In the genomic region with DNA sequence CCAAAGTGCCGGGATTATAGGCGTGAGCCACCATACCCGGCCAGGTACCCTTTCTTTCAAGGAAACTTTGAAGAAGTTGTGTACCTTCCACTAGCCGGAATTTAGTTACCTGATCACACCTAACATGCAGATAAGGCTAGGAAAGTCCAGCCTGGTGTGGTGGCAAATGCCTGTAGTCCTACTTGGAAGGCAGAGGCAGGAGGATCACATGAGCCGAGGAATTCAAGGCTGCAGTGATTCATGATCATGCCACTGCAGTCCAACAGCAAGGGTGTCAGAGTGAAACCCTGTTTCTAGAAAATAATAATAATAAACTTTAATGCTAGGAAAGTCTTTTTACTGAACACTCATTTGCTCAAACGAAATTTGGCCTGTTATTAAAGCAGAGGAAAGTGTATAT, we compare ENCODE assay signal across 23 cellular contexts. TPM values are rescaled to one million over a fixed set of nuclear protein-coding genes. Genes with fewer than 3 reads are reported as not detected.
"Had no signal": no experiment of that assay in that cellular context is flagged by ENCODE, and none has a peak within 500 bp of the region (broad histone marks: within the 10 kb centered on the region; RNA-seq: fewer than 3 reads in every experiment).

No MANE protein-coding gene starts in this region.

- H3K27me3 Mint-ChIP-seq: activated CD4-positive, alpha-beta memory T cell treated with anti-CD3 and anti-CD28 coated beads, Interleukin-2, amount 10 ng/mL, durations not matched to agents 7 days and 5 days; activated CD8-positive, alpha-beta memory T cell treated with anti-CD3 and anti-CD28 coated beads, Interleukin-2, amount 10 ng/mL, durations not matched to agents 7 days and 5 days; activated naive CD8-positive, alpha-beta T cell; dendritic cell treated with granulocyte-macrophage colony-stimulating factor and Interleukin-4, amounts not matched to agents 40 ng/mL and 50 ng/mL, for 4 days; naive thymus-derived CD4-positive, alpha-beta T cell; T-cell had no signal

- H3K4me2 ChIP-seq: neural progenitor cell had no signal

- H3K27ac Mint-ChIP-seq: activated CD4-positive, alpha-beta memory T cell treated with anti-CD3 and anti-CD28 coated beads, Interleukin-2, amount 10 ng/mL, durations not matched to agents 7 days and 5 days; activated CD8-positive, alpha-beta memory T cell treated with anti-CD3 and anti-CD28 coated beads, Interleukin-2, amount 10 ng/mL, durations not matched to agents 7 days and 5 days; activated naive CD8-positive, alpha-beta T cell; dendritic cell treated with granulocyte-macrophage colony-stimulating factor and Interleukin-4, amounts not matched to agents 40 ng/mL and 50 ng/mL, for 4 days; neural progenitor cell; T-cell had no signal

- H3K27ac ChIP-seq: heart right ventricle, neural progenitor cell, spleen, upper lobe of right lung had no signal

- H3K4me3 ChIP-seq: heart right ventricle, neural progenitor cell, spleen, upper lobe of right lung had no signal

- DNase-seq: activated CD4-positive, alpha-beta memory T cell treated with anti-CD3 and anti-CD28 coated beads, Interleukin-2, amount 10 ng/mL, durations not matched to agents 7 days and 5 days; activated CD4-positive, alpha-beta T cell treated with anti-CD3 and anti-CD28 coated beads for 48 hours; activated CD4-positive, CD25-positive, alpha-beta regulatory T cell; activated CD8-positive, alpha-beta memory T cell treated with anti-CD3 and anti-CD28 coated beads, Interleukin-2, amount 10 ng/mL, durations not matched to agents 7 days and 5 days; anterior cingulate cortex; cerebellar nuclear complex; effector CD8-positive, alpha-beta T cell; heart right ventricle; mesendoderm; naive thymus-derived CD4-positive, alpha-beta T cell; spleen; stimulated activated naive CD4-positive, alpha-beta T cell; T-cell; upper lobe of right lung had no signal

- H3K9me3 ChIP-seq: heart right ventricle, spleen, upper lobe of right lung had no signal

- H3K4me1 Mint-ChIP-seq: activated CD4-positive, alpha-beta memory T cell treated with anti-CD3 and anti-CD28 coated beads, Interleukin-2, amount 10 ng/mL, durations not matched to agents 7 days and 5 days; activated CD8-positive, alpha-beta memory T cell treated with anti-CD3 and anti-CD28 coated beads, Interleukin-2, amount 10 ng/mL, durations not matched to agents 7 days and 5 days; neural progenitor cell had no signal

- H2AFZ ChIP-seq: neural progenitor cell had no signal

- ATAC-seq: activated CD8-positive, alpha-beta memory T cell treated with anti-CD3 and anti-CD28 coated beads, Interleukin-2, amount 10 ng/mL, durations not matched to agents 7 days and 5 days; esophagus mucosa; naive thymus-derived CD4-positive, alpha-beta T cell; sciatic nerve; T-cell; upper lobe of right lung had no signal

- H3K4me3 Mint-ChIP-seq: activated CD4-positive, alpha-beta memory T cell treated with anti-CD3 and anti-CD28 coated beads, Interleukin-2, amount 10 ng/mL, durations not matched to agents 7 days and 5 days; activated CD8-positive, alpha-beta memory T cell treated with anti-CD3 and anti-CD28 coated beads, Interleukin-2, amount 10 ng/mL, durations not matched to agents 7 days and 5 days; activated naive CD8-positive, alpha-beta T cell; dendritic cell treated with granulocyte-macrophage colony-stimulating factor and Interleukin-4, amounts not matched to agents 40 ng/mL and 50 ng/mL, for 4 days; naive thymus-derived CD4-positive, alpha-beta T cell; neural progenitor cell; T-cell had no signal

- H3K9me3 Mint-ChIP-seq: activated CD4-positive, alpha-beta memory T cell treated with anti-CD3 and anti-CD28 coated beads, Interleukin-2, amount 10 ng/mL, durations not matched to agents 7 days and 5 days; dendritic cell treated with granulocyte-macrophage colony-stimulating factor and Interleukin-4, amounts not matched to agents 40 ng/mL and 50 ng/mL, for 4 days; naive thymus-derived CD4-positive, alpha-beta T cell; neural progenitor cell; T-cell had no signal

- H3K4me1 ChIP-seq: neural progenitor cell, spleen, upper lobe of right lung had no signal

- H3K27me3 ChIP-seq: heart right ventricle, neural progenitor cell, spleen, upper lobe of right lung had no signal

RNA-seq across cellular contexts. Expression of gene APOBEC2, which starts 40.7 kb away (rescaled TPM):
- total RNA-seq: activated CD4-positive, alpha-beta memory T cell treated with anti-CD3 and anti-CD28 coated beads, Interleukin-2, amount 10 ng/mL, durations not matched to agents 7 days and 5 days; activated CD8-positive, alpha-beta memory T cell treated with anti-CD3 and anti-CD28 coated beads, Interleukin-2, amount 10 ng/mL, durations not matched to agents 7 days and 5 days; bronchial epithelial cell; esophagus mucosa; mucosa of gallbladder; naive thymus-derived CD4-positive, alpha-beta T cell; osteocyte; pulmonary artery endothelial cell; sciatic nerve; T-cell; upper lobe of right lung had no signal
- polyA plus RNA-seq: spleen had no signal

RNA-seq across cellular contexts. Expression of gene TSPO2, which starts 51.5 kb away (rescaled TPM):
- total RNA-seq: activated CD4-positive, alpha-beta memory T cell treated with anti-CD3 and anti-CD28 coated beads, Interleukin-2, amount 10 ng/mL, durations not matched to agents 7 days and 5 days; activated CD8-positive, alpha-beta memory T cell treated with anti-CD3 and anti-CD28 coated beads, Interleukin-2, amount 10 ng/mL, durations not matched to agents 7 days and 5 days; bronchial epithelial cell; esophagus mucosa; heart right ventricle; naive thymus-derived CD4-positive, alpha-beta T cell; osteocyte; pulmonary artery endothelial cell; T-cell; upper lobe of right lung had no signal
- polyA plus RNA-seq: heart right ventricle; naive thymus-derived CD4-positive, alpha-beta T cell had no signal
